Comparison of ENCODE assay signal across 9 cellular contexts in the genomic region with DNA sequence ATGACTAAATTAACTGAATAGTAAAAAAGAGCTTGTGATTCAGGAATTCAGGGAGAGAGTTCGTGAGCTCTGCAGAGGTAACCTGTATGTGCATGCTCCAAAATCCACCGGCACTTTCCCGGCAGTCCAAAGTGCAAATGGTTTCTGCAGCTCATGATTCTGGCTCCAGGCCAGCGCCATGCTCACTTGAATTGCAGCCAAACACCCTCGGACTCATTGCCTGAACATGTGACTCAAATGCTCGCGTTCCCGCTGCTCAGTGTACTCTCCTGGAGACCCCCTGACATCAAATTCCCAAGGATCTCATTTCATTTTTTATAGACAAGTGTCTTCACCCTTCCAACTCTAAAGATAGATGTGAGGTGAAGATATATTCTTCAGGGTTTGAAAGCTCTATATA. TPM values are rescaled to one million over a fixed set of nuclear protein-coding genes. Genes with fewer than 3 reads are reported as not detected.
DNase-seq lines count a peak whose midpoint lies in the region; ATAC-seq, FAIRE-seq and TF ChIP-seq lines count a peak whose summit lies in the region.
"Had no signal": no experiment of that assay in that cellular context is flagged by ENCODE, and none has a peak within 500 bp of the region (broad histone marks: within the 10 kb centered on the region; RNA-seq: fewer than 3 reads in every experiment).

No MANE protein-coding gene starts in this region.

- H3K9me1 ChIP-seq in keratinocyte (ENCODE audit: control insufficient read depth, extremely low read depth, insufficient read depth, low read length), result no peaks in the 10 kb centered on the region

- no peak overlapping the region for H2AFZ ChIP-seq in keratinocyte (ENCODE audit: control insufficient read depth, low read length)

- H3K4me1 ChIP-seq in adrenal gland (replicated peaks in 1 of 2) (peaks cover 16 to 18% of the 10 kb centered on the region in 2 donors), keratinocyte (ENCODE audit: control insufficient read depth, extremely low read depth, insufficient read depth, low read length) (peaks cover 33% of the 10 kb centered on the region), spleen (peaks cover 0 to 5% (median 0%) of the 10 kb centered on the region in 6 donors)

- dilution Hi-C loops in keratinocyte (cut with MboI; ENCODE audit: extremely low pct_ligation_motif_present, low sequenced_read_pairs), result no loop called here

- peak overlapping the region in 1 of 4 donors; percentile 28 for H3K4me3 ChIP-seq in adrenal gland
- H3K4me3 ChIP-seq in keratinocyte (ENCODE audit: control insufficient read depth in 2 of 3, extremely low read depth in 1 of 3, insufficient read depth in 2 of 3, low read depth in 1 of 3, low read length in 3 of 3), result peak overlapping the region in 2 of 3 experiments; percentile 16 to 26
- H3K4me3 ChIP-seq in spleen, result no peak overlapping the region

- H3K27me3 ChIP-seq in adrenal gland (no peaks in the 10 kb centered on the region), keratinocyte (ENCODE audit: control insufficient read depth, extremely low read depth, insufficient read depth, low read length) (no peaks in the 10 kb centered on the region), spleen (replicated peaks in 1 of 7) (peaks cover 0 to 4% (median 0%) of the 10 kb centered on the region in 7 donors)

- peak overlapping the region; percentile 60 for H3K4me2 ChIP-seq in keratinocyte (ENCODE audit: control insufficient read depth, extremely low read depth, insufficient read depth, low read depth, low read length)

- peak; percentile 88 for FAIRE-seq in keratinocyte (lab: Jason Lieb, UNC)
- FAIRE-seq: A204.1 had no signal

- ATAC-seq in GM21717 (IDR thresholded peaks at IDR 0.05; ENCODE audit: unreplicated experiment), result no peak
- no peak for ATAC-seq in GM18520 (IDR thresholded peaks at IDR 0.05; ENCODE audit: unreplicated experiment)

- intact Hi-C loops in adrenal gland (cut with DNase I), result no loop called here
- intact Hi-C loops in spleen (cut with DNase I; ENCODE audit: low total_unique reads), result no loop called here

- no peaks in the 10 kb centered on the region for H4K20me1 ChIP-seq in keratinocyte (ENCODE audit: control insufficient read depth, extremely low read depth, insufficient read depth, low read length)

- H3K9ac ChIP-seq in keratinocyte (ENCODE audit: control insufficient read depth, extremely low read depth, insufficient read depth, low read length), result peak overlapping the region; percentile 2

- TF ChIP-seq CTCF in adrenal gland (IDR thresholded peaks at IDR 0.05) (no peak), keratinocyte (optimal IDR thresholded peaks at IDR 0.05 in 1 of 3, IDR thresholded peaks at IDR 0.05 in 1 of 3, conservative IDR thresholded peaks at IDR 0.05 in 1 of 3; ENCODE audit: extremely low read depth in 1 of 3, insufficient read depth in 2 of 3, low read length in 3 of 3) (no peak), spleen (IDR thresholded peaks at IDR 0.05 in 8 of 11, conservative IDR thresholded peaks at IDR 0.05 in 3 of 11) (no peak)

- TF ChIP-seq POLR2A in adrenal gland (IDR thresholded peaks at IDR 0.05) (no peak), spleen (IDR thresholded peaks at IDR 0.05) (no peak)

- no peaks in the 10 kb centered on the region for H3K79me2 ChIP-seq in keratinocyte (ENCODE audit: control insufficient read depth, insufficient read depth, low read length)

- DNase-seq in NCI-H146 (lab: John Stamatoyannopoulos, UW) (peak; percentile 7), NCI-H146 treated with DMSO at 0.1 percent for 48 hours (lab: John Stamatoyannopoulos, UW; ENCODE audit: unreplicated experiment) (no peak), adrenal gland (peak; percentile 51 to 87 (median 69)), keratinocyte (ENCODE audit: low read depth, low spot score) (peak; percentile 79), ureter (ENCODE audit: low spot score) (peak; percentile 84), spleen (no peak)

- no peaks in the 10 kb centered on the region for H3K9me3 ChIP-seq in adrenal gland (replicated peaks in 1 of 3)
- H3K9me3 ChIP-seq in keratinocyte (ENCODE audit: control insufficient read depth, low read depth, low read length), result no peaks in the 10 kb centered on the region
- no peaks in the 10 kb centered on the region for H3K9me3 ChIP-seq in spleen

- WGBS in adrenal gland, 4 donors, result 14 to 22% (median 19%) methylated on average over 8 of the region's 8 CpGs
- WGBS in spleen, 5 donors, result 41 to 61% (median 51%) methylated on average over 8 of the region's 8 CpGs

- H3K36me3 ChIP-seq in adrenal gland (replicated peaks in 1 of 2), result no peaks in the 10 kb centered on the region
- no peaks in the 10 kb centered on the region for H3K36me3 ChIP-seq in keratinocyte (ENCODE audit: control insufficient read depth in 2 of 2, extremely low read depth in 1 of 2, insufficient read depth in 2 of 2, low read length in 2 of 2)
- H3K36me3 ChIP-seq in spleen, result no peaks in the 10 kb centered on the region

- no peak overlapping the region for H3K27ac ChIP-seq in adrenal gland
- peak overlapping the region; percentile 66 for H3K27ac ChIP-seq in keratinocyte (ENCODE audit: control insufficient read depth, insufficient read depth, low read length)
- no peak overlapping the region for H3K27ac ChIP-seq in spleen

RNA-seq across cellular contexts. Expression of gene SH3RF1, which starts 44.1 kb away (rescaled TPM):
- total RNA-seq in adrenal gland (10 to 100 TPM in 5 of 8 donors, 1 to 10 TPM in 3; 7.0 to 19.3 (median 10.5) TPM), ureter (33.2 TPM), spleen (10 to 100 TPM in 5 of 7 donors, 1 to 10 TPM in 2; 7.1 to 18.6 (median 11.8) TPM)
- polyA plus RNA-seq in adrenal gland (1 to 10 TPM; 1.8 to 5.7 (median 2.2) TPM), keratinocyte (4.6 to 16.8 TPM (median 9.5 TPM) in 3 replicates), spleen (1 to 10 TPM; 1.1 to 2.3 (median 1.4) TPM)
- 9.4 TPM for polyA plus RNA-seq in keratinocyte (2011; ENCODE audit: low read depth)
- 8.1 and 8.5 TPM in 2 replicates for polyA plus RNA-seq in keratinocyte (2011; cell fraction: cytosol; rRNA removed)
- 13.6 and 13.7 TPM in 2 replicates for polyA plus RNA-seq in keratinocyte (2011; cell fraction: nucleus; rRNA removed)
- 6.4 and 14.3 TPM in 2 replicates for polyA plus RNA-seq in keratinocyte (2012; ENCODE audit: low replicate concordance)
- 38.4 to 53.9 TPM (median 51.6 TPM) in 3 replicates for polyA minus RNA-seq in keratinocyte
- 13.0 TPM for polyA minus RNA-seq in keratinocyte (2011; cell fraction: cytosol; rRNA and poly(A)+ RNA removed)
- polyA minus RNA-seq in keratinocyte (2011; cell fraction: nucleus; rRNA and poly(A)+ RNA removed), result 28.0 and 48.9 TPM in 2 replicates

Comparison
In these comparisons a context has a peak if more than half of its experiments do, and no peak if none do; other contexts are left out.
1. DNase-seq: peak in NCI-H146 (single experiment), adrenal gland (7 of 7), keratinocyte (single experiment) and ureter (single experiment); none in NCI-H146 treated with DMSO at 0.1 percent for 48 hours (single experiment) and spleen (single experiment).
2. H3K4me3 ChIP-seq: peak in keratinocyte (2 of 3); none in spleen (0 of 8).